8 cellular contexts compared by ENCODE assay signal in genomic region chr16:30761427-30761927, GRCh38. TPM values are rescaled to one million over a fixed set of nuclear protein-coding genes. Genes with fewer than 3 reads are reported as not detected.
A peak's percentile ranks its signal among the peaks of the same experiment; 100 is the strongest.
DNase-seq lines count a peak whose midpoint lies in the region; ATAC-seq, FAIRE-seq and TF ChIP-seq lines count a peak whose summit lies in the region.

No MANE protein-coding gene starts in this region.

- ATAC-seq in HG03064 (IDR thresholded peaks at IDR 0.05; ENCODE audit: low read depth, unreplicated experiment) (peak; percentile 25), pancreas (peak; percentile 21 to 43 (median 38))

- no peak for TF ChIP-seq CTCF in pancreas (IDR thresholded peaks at IDR 0.05)

- WGBS in pancreas, 2 donors = 0% methylated on average over 64 of the region's 64 CpGs

- H3K36me3 ChIP-seq in pancreas = peaks cover 14 to 29% (median 26%) of the 10 kb centered on the region in 3 donors

- no peak for FAIRE-seq in pancreas (lab: Jason Lieb, UNC)

- peak; percentile 33 for DNase-seq in stimulated activated CD4-positive, alpha-beta T cell treated with anti-CD3 and anti-CD28 coated beads, Interleukin-12 subunit alpha, Interleukin-12 subunit beta, amount 100 ng/mL, for 4 hours
- DNase-seq in stimulated activated CD4-positive, alpha-beta T cell treated with anti-CD3 and anti-CD28 coated beads, Interleukin-2, amount 100 ng/mL, for 48 hours = no peak
- peak; percentile 33 for DNase-seq in NOMO-1 treated with dmso at 0.1 percent for 144 hours (lab: John Stamatoyannopoulos, UW; ENCODE audit: unreplicated experiment)
- peak; percentile 41 for DNase-seq in activated T-cell treated with anti-CD3 and anti-CD28 coated beads, Interleukin-2, amount 50 U/mL, for 1 hour
- DNase-seq in foreskin melanocyte = peak; percentile 15
- peak in 2 of 6 donors; percentile 64 to 65 for DNase-seq in pancreas
- DNase-seq in NCI-H2196 treated with DMSO at 0.1 percent for 48 hours (lab: John Stamatoyannopoulos, UW; ENCODE audit: unreplicated experiment) = no peak

- peak overlapping the region; percentile 67 to 91 (median 84) for H3K4me3 ChIP-seq in pancreas

- no peaks in the 10 kb centered on the region for H3K9me3 ChIP-seq in pancreas

- intact Hi-C loops in pancreas (cut with DNase I) = loop anchor here in 1 of 3 donors (10.0 kb wide), 1 partner anchor 113 kb away; no protein-coding TSS in a partner anchor

- peaks cover 7 to 18% (median 13%) of the 10 kb centered on the region in 3 donors for H3K4me1 ChIP-seq in pancreas

- H3K27me3 ChIP-seq in pancreas = no peaks in the 10 kb centered on the region

- H3K27ac ChIP-seq in pancreas = peak overlapping the region in 3 of 4 donors; percentile 23 to 75 (median 44)

RNA-seq across cellular contexts. Expression of gene CFAP119, which starts 0.4 kb away (rescaled TPM):
- 1 to 10 TPM; 1.7 to 5.7 (median 3.0) TPM for total RNA-seq in pancreas
- 10 to 100 TPM; 21.4 to 32.1 TPM for polyA plus RNA-seq in pancreas

RNA-seq across cellular contexts. Expression of gene RNF40, which starts 0.6 kb away (rescaled TPM):
- 10 to 100 TPM; 37.7 to 66.6 (median 40.6) TPM for total RNA-seq in pancreas
- 10 to 100 TPM; 65.3 to 68.4 TPM for polyA plus RNA-seq in pancreas

RNA-seq across cellular contexts. Expression of gene PHKG2, which starts 13.3 kb away (rescaled TPM):
- total RNA-seq in pancreas = 10 to 100 TPM in 3 of 6 donors, 1 to 10 TPM in 3; 7.9 to 15.7 (median 9.5) TPM
- polyA plus RNA-seq in pancreas = 10 to 100 TPM; 42.1 to 42.3 TPM

RNA-seq across cellular contexts. Expression of gene ZNF629, which starts 25.5 kb away (rescaled TPM):
- 1 to 10 TPM; 4.5 to 8.6 (median 6.2) TPM for total RNA-seq in pancreas
- polyA plus RNA-seq in pancreas = 1 to 10 TPM; 5.8 to 6.3 TPM

Comparison
In these comparisons a context has a peak if more than half of its experiments do, and no peak if none do; other contexts are left out.
1. DNase-seq: peak in stimulated activated CD4-positive, alpha-beta T cell treated with anti-CD3 and anti-CD28 coated beads, Interleukin-12 subunit alpha, Interleukin-12 subunit beta, amount 100 ng/mL, for 4 hours (single experiment), NOMO-1 treated with dmso at 0.1 percent for 144 hours (single experiment), activated T-cell treated with anti-CD3 and anti-CD28 coated beads, Interleukin-2, amount 50 U/mL, for 1 hour (single experiment) and foreskin melanocyte (single experiment); none in stimulated activated CD4-positive, alpha-beta T cell treated with anti-CD3 and anti-CD28 coated beads, Interleukin-2, amount 100 ng/mL, for 48 hours (0 of 2) and NCI-H2196 treated with DMSO at 0.1 percent for 48 hours (single experiment).